10 cellular contexts compared by ENCODE assay signal in genomic region chr1:235259133-235259778, GRCh38.
DNase-seq lines count a peak whose midpoint lies in the region; ATAC-seq, FAIRE-seq and TF ChIP-seq lines count a peak whose summit lies in the region.
"Had no signal": no experiment of that assay in that cellular context is flagged by ENCODE, and none has a peak within 500 bp of the region (broad histone marks: within the 10 kb centered on the region; RNA-seq: fewer than 3 reads in every experiment).

No MANE protein-coding gene starts in this region.

- no peaks in the 10 kb centered on the region for H3K9me3 Mint-ChIP-seq in activated CD4-positive, alpha-beta T cell treated with anti-CD3 and anti-CD28 coated beads, Interleukin-2, amount 10 ng/mL, durations not matched to agents 24 days and 14 days
- H3K9me3 Mint-ChIP-seq in activated naive CD8-positive, alpha-beta T cell treated with anti-CD3 and anti-CD28 coated beads, Interleukin-2, amount 10 ng/mL, durations not matched to agents 7 days and 5 days = no peaks in the 10 kb centered on the region
- no peaks in the 10 kb centered on the region for H3K9me3 Mint-ChIP-seq in glutamatergic neuron (ENCODE audit: unreplicated experiment)

- no peaks in the 10 kb centered on the region for H3K27me3 Mint-ChIP-seq in activated CD4-positive, alpha-beta T cell treated with anti-CD3 and anti-CD28 coated beads, Interleukin-2, amount 10 ng/mL, durations not matched to agents 24 days and 14 days
- H3K27me3 Mint-ChIP-seq in activated naive CD8-positive, alpha-beta T cell treated with anti-CD3 and anti-CD28 coated beads, Interleukin-2, amount 10 ng/mL, durations not matched to agents 7 days and 5 days = no peaks in the 10 kb centered on the region
- peaks cover 2% of the 10 kb centered on the region for H3K27me3 Mint-ChIP-seq in glutamatergic neuron (ENCODE audit: unreplicated experiment)

- no peaks in the 10 kb centered on the region for H3K9me3 ChIP-seq in pancreas

- peak overlapping the region in 2 of 4 donors; percentile 25 to 61 for H3K27ac ChIP-seq in pancreas

- H3K27me3 ChIP-seq in pancreas = no peaks in the 10 kb centered on the region

- ATAC-seq in HG03432 (IDR thresholded peaks at IDR 0.05; ENCODE audit: unreplicated experiment) = peak; percentile 85
- peak; percentile 52 for ATAC-seq in activated naive CD8-positive, alpha-beta T cell treated with anti-CD3 and anti-CD28 coated beads, Interleukin-2, amount 10 ng/mL, durations not matched to agents 7 days and 5 days (ENCODE audit: low read depth)
- ATAC-seq in pancreas = peak; percentile 72 to 92 (median 86)

- H3K27ac Mint-ChIP-seq in activated CD4-positive, alpha-beta T cell treated with anti-CD3 and anti-CD28 coated beads, Interleukin-2, amount 10 ng/mL, durations not matched to agents 24 days and 14 days = peak overlapping the region; percentile 60
- H3K27ac Mint-ChIP-seq in activated naive CD8-positive, alpha-beta T cell treated with anti-CD3 and anti-CD28 coated beads, Interleukin-2, amount 10 ng/mL, durations not matched to agents 7 days and 5 days = no peak overlapping the region
- no peak overlapping the region for H3K27ac Mint-ChIP-seq in glutamatergic neuron (ENCODE audit: unreplicated experiment)

- intact Hi-C loops in activated CD4-positive, alpha-beta T cell treated with anti-CD3 and anti-CD28 coated beads, Interleukin-2, amount 10 ng/mL, durations not matched to agents 24 days and 14 days (cut with micrococcal nuclease) = loop anchor here (5.0 to 10.0 kb wide), 3 partner anchors 38 to 246 kb away; partner anchors contain the start of gene B3GALNT2
- intact Hi-C loops in pancreas (cut with DNase I) = loop anchor here in 2 of 3 donors (10.0 kb wide), 2 partner anchors 66 to 156 kb away; partner anchors contain the start of genes ARID4B (in 1 of the 2) and GGPS1 (in 1 of the 2)
- intact Hi-C loops in head of caudate nucleus (cut with DNase I) = loop anchor here (10.0 kb wide), 1 partner anchor 66 kb away; the partner anchor contains the start of genes ARID4B and GGPS1

- FAIRE-seq in pancreas (lab: Jason Lieb, UNC) = no peak

- peak overlapping the region; percentile 4 for H3K4me3 Mint-ChIP-seq in activated CD4-positive, alpha-beta T cell treated with anti-CD3 and anti-CD28 coated beads, Interleukin-2, amount 10 ng/mL, durations not matched to agents 24 days and 14 days
- no peak overlapping the region for H3K4me3 Mint-ChIP-seq in activated naive CD8-positive, alpha-beta T cell treated with anti-CD3 and anti-CD28 coated beads, Interleukin-2, amount 10 ng/mL, durations not matched to agents 7 days and 5 days
- H3K4me3 Mint-ChIP-seq in glutamatergic neuron (ENCODE audit: unreplicated experiment) = no peak overlapping the region

- peaks cover 9 to 26% (median 21%) of the 10 kb centered on the region in 3 donors for H3K4me1 ChIP-seq in pancreas

- WGBS in pancreas, 2 donors = 40 to 43% methylated on average over 1 of the region's 1 CpG

- no peak for DNase-seq in activated CD4-positive, alpha-beta T cell treated with anti-CD3 and anti-CD28 coated beads, Interleukin-2, amount 10 ng/mL, durations not matched to agents 24 days and 14 days
- DNase-seq in activated CD4-positive, alpha-beta T cell treated with anti-CD3 and anti-CD28 coated beads for 4 hours = no peak
- DNase-seq in activated naive CD8-positive, alpha-beta T cell treated with anti-CD3 and anti-CD28 coated beads, Interleukin-2, amount 10 ng/mL, durations not matched to agents 7 days and 5 days = no peak
- DNase-seq in pancreas (peak in 2 of 6 donors; percentile 29 to 49), NOMO-1 (lab: John Stamatoyannopoulos, UW; ENCODE audit: unreplicated experiment in 2 of 2) (no peak), head of caudate nucleus (no peak), glutamatergic neuron (no peak)
- DNase-seq: mesenchymal stem cell, NCI-H2029 had no signal

- no peak for TF ChIP-seq CTCF in pancreas (IDR thresholded peaks at IDR 0.05)
- no peak for TF ChIP-seq CTCF in glutamatergic neuron (IDR thresholded peaks at IDR 0.05; ENCODE audit: partially characterized antibody, unreplicated experiment)

- no peak overlapping the region for H3K4me3 ChIP-seq in pancreas

- no peaks in the 10 kb centered on the region for H3K36me3 ChIP-seq in pancreas

- POLR2A ChIA-PET in activated naive CD8-positive, alpha-beta T cell treated with anti-CD3 and anti-CD28 coated beads, Interleukin-2, amount 10 ng/mL, durations not matched to agents 7 days and 5 days (lab: Charles Lee) = no interaction called here

- peaks cover 23% of the 10 kb centered on the region for H3K4me1 Mint-ChIP-seq in activated CD4-positive, alpha-beta T cell treated with anti-CD3 and anti-CD28 coated beads, Interleukin-2, amount 10 ng/mL, durations not matched to agents 24 days and 14 days
- peaks cover 26% of the 10 kb centered on the region for H3K4me1 Mint-ChIP-seq in activated naive CD8-positive, alpha-beta T cell treated with anti-CD3 and anti-CD28 coated beads, Interleukin-2, amount 10 ng/mL, durations not matched to agents 7 days and 5 days
- H3K4me1 Mint-ChIP-seq in glutamatergic neuron (ENCODE audit: low read depth, unreplicated experiment) = no peaks in the 10 kb centered on the region

- peaks cover 13% of the 10 kb centered on the region for H3K36me3 Mint-ChIP-seq in activated CD4-positive, alpha-beta T cell treated with anti-CD3 and anti-CD28 coated beads, Interleukin-2, amount 10 ng/mL, durations not matched to agents 24 days and 14 days (ENCODE audit: low read depth)
- peaks cover 4% of the 10 kb centered on the region for H3K36me3 Mint-ChIP-seq in activated naive CD8-positive, alpha-beta T cell treated with anti-CD3 and anti-CD28 coated beads, Interleukin-2, amount 10 ng/mL, durations not matched to agents 7 days and 5 days
- H3K36me3 Mint-ChIP-seq in glutamatergic neuron (ENCODE audit: unreplicated experiment) = no peaks in the 10 kb centered on the region
